In genomic region chr21:45698493-45698947, GRCh38 we compare ENCODE assay signal across 10 cellular contexts. TPM values are rescaled to one million over a fixed set of nuclear protein-coding genes. Genes with fewer than 3 reads are reported as not detected.
DNase-seq lines count a peak whose midpoint lies in the region; ATAC-seq and TF ChIP-seq lines count a peak whose summit lies in the region.
"Had no signal": no experiment of that assay in that cellular context is flagged by ENCODE, and none has a peak within 500 bp of the region (broad histone marks: within the 10 kb centered on the region; RNA-seq: fewer than 3 reads in every experiment).

No MANE protein-coding gene starts in this region.

- no peak overlapping the region for H3K4me3 Mint-ChIP-seq in HFFc6

- peaks cover 14% of the 10 kb centered on the region for H3K4me1 Mint-ChIP-seq in HFFc6 (ENCODE audit: low read depth)

- no peaks in the 10 kb centered on the region for H3K9me3 Mint-ChIP-seq in HFFc6

- H3K36me3 ChIP-seq in body of pancreas (replicated peaks in 1 of 2; ENCODE audit: insufficient read depth in 1 of 2, low read depth in 2 of 2) (no peaks in the 10 kb centered on the region), WERI-Rb-1 (no peaks in the 10 kb centered on the region)

- WGBS in body of pancreas, 2 donors: 53 to 63% methylated on average over 2 of the region's 2 CpGs

- H3K27me3 ChIP-seq in body of pancreas (no peaks in the 10 kb centered on the region), WERI-Rb-1 (ENCODE audit: insufficient read depth, low read depth, severe bottlenecking) (no peaks in the 10 kb centered on the region)

- intact Hi-C loops in body of pancreas (cut with DNase I): no loop called here
- intact Hi-C loops in left colon (cut with DNase I, micrococcal nuclease): no loop called here

- TF ChIP-seq POLR2A in body of pancreas (IDR thresholded peaks at IDR 0.05): no peak

- H3K4me3 ChIP-seq in body of pancreas (no peak overlapping the region), WERI-Rb-1 (ENCODE audit: low read depth, low read length) (no peak overlapping the region)

- TF ChIP-seq CTCF in HFFc6 (IDR thresholded peaks at IDR 0.05): no peak
- no peak for TF ChIP-seq CTCF in body of pancreas (IDR thresholded peaks at IDR 0.05)
- TF ChIP-seq CTCF in WERI-Rb-1 (IDR thresholded peaks at IDR 0.05; ENCODE audit: low read depth, low read length): no peak

- ATAC-seq in body of pancreas (peak; percentile 71), left colon (peak; percentile 21), HG02885 (IDR thresholded peaks at IDR 0.05; ENCODE audit: poor library complexity, unreplicated experiment) (no peak)

- H3K27ac Mint-ChIP-seq in HFFc6: peak overlapping the region; percentile 13; the same call in 1 of the 2 replicates

- no peaks in the 10 kb centered on the region for H3K4me1 ChIP-seq in body of pancreas

- DNase-seq in AG08395 (ENCODE audit: low spot score) (peak; percentile 89), HFFc6 (peak; percentile 77), body of pancreas (peak; percentile 28 to 65 (median 54)), left colon (peak; percentile 10 to 32), mesenteric fat pad (ENCODE audit: low spot score) (no peak), epidermal melanocyte (ENCODE audit: insufficient read length, low spot score) (no peak), WERI-Rb-1 (no peak)
- DNase-seq: hippocampal formation, retina had no signal

- H3K27me3 Mint-ChIP-seq in HFFc6 (ENCODE audit: insufficient read depth): peaks cover 13% of the 10 kb centered on the region

- H3K9me3 ChIP-seq in body of pancreas (no peaks in the 10 kb centered on the region), WERI-Rb-1 (ENCODE audit: severe bottlenecking) (no peaks in the 10 kb centered on the region)

- H3K36me3 Mint-ChIP-seq in HFFc6 (ENCODE audit: low read depth): no peaks in the 10 kb centered on the region

- H3K27ac ChIP-seq in body of pancreas (no peak overlapping the region), WERI-Rb-1 (no peak overlapping the region)

RNA-seq across cellular contexts. Expression of gene PCBP3, which starts 55.0 kb away (rescaled TPM):
- total RNA-seq in HFFc6 (2021; fragmentation: NEBNext Ultra II Directional; extraction: Animal tissue kit (Norgen Biotek cat#: 25700)): not detected
- 1 to 10 TPM; 1.3 to 4.6 TPM for total RNA-seq in body of pancreas
- total RNA-seq in left colon: 1 to 10 TPM; 2.3 to 2.5 TPM
- 32.4 TPM for total RNA-seq in mesenteric fat pad

Comparison
In these comparisons a context has a peak if more than half of its experiments do, and no peak if none do; other contexts are left out.
1. DNase-seq: peak in AG08395 (single experiment), HFFc6 (single experiment), body of pancreas (4 of 4) and left colon (2 of 2); none in mesenteric fat pad (single experiment), epidermal melanocyte (single experiment) and WERI-Rb-1 (single experiment).